Comparison of ENCODE assay signal across 1 cellular context in the genomic region with DNA sequence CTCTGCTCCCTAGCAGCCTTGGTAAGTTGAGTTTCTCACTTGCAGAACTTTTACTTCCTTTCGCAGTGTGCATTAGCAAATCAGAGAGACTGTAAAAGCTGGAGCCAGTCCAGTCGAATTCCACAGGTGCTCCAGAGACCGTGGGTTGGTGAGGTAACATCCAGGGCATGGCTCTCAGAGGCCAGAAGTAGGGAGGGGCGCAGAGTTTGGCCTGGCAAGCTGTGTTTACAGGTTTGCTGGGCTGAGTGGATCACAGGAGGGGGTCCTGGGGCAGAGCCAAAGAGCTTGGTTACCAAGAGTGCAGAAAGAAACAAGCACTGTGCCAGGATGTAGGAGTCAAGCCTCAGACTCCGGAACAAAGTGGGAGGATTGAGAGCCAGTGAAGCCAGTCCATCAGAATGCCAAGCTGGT.
TF ChIP-seq lines count a peak whose summit lies in the region.

No MANE protein-coding gene starts in this region.

TF ChIP-seq in HEK293, 187 proteins besides CTCF, POLR2A, EP300 and RAD21 (continued from another document):
- 0 out of 2 replicates have a peak, but pooled peaks have one; percentile 27 for TF ChIP-seq INSM2 (tag by site-specific recombination; IDR thresholded peaks at IDR 0.05)
- TF ChIP-seq KLF16 (tag by site-specific recombination; IDR thresholded peaks at IDR 0.05), result no peak
- TF ChIP-seq, protein P1, sequence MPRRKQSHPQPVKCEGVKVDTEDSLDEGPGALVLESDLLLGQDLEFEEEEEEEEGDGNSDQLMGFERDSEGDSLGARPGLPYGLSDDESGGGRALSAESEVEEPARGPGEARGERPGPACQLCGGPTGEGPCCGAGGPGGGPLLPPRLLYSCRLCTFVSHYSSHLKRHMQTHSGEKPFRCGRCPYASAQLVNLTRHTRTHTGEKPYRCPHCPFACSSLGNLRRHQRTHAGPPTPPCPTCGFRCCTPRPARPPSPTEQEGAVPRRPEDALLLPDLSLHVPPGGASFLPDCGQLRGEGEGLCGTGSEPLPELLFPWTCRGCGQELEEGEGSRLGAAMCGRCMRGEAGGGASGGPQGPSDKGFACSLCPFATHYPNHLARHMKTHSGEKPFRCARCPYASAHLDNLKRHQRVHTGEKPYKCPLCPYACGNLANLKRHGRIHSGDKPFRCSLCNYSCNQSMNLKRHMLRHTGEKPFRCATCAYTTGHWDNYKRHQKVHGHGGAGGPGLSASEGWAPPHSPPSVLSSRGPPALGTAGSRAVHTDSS (tag by site-specific recombination; IDR thresholded peaks at IDR 0.05), result no peak
- TF ChIP-seq ZNF169 (tag by site-specific recombination; IDR thresholded peaks at IDR 0.05), result no peak
- no peak for TF ChIP-seq YY2 (tag by site-specific recombination; IDR thresholded peaks at IDR 0.05)
- peak; percentile 85 for TF ChIP-seq GLIS1 (tag by site-specific recombination; IDR thresholded peaks at IDR 0.05)
- no peak for TF ChIP-seq ZNF548 (tag by site-specific recombination; IDR thresholded peaks at IDR 0.05)
- 0 out of 2 replicates have a peak, but pooled peaks have one; percentile 12 for TF ChIP-seq FEZF1 (tag by site-specific recombination; IDR thresholded peaks at IDR 0.05)
- peak; percentile 90 for TF ChIP-seq ZBTB20 (tag by site-specific recombination; IDR thresholded peaks at IDR 0.05)
- no peak for TF ChIP-seq ZSCAN16 (tag by site-specific recombination; IDR thresholded peaks at IDR 0.05)
- no peak for TF ChIP-seq ZNF571 (tag by site-specific recombination; IDR thresholded peaks at IDR 0.05)
- TF ChIP-seq ZNF843 (tag by site-specific recombination; IDR thresholded peaks at IDR 0.05), result peak; percentile 60; the same call in 1 of the 2 replicates
- TF ChIP-seq MYNN (tag by site-specific recombination; IDR thresholded peaks at IDR 0.05; ENCODE audit: borderline replicate concordance), result no peak
- no peak for TF ChIP-seq ZNF707 (tag by site-specific recombination; IDR thresholded peaks at IDR 0.05)
- TF ChIP-seq ZNF121 (tag by site-specific recombination; IDR thresholded peaks at IDR 0.05), result no peak
- TF ChIP-seq REST (tag by site-specific recombination; IDR thresholded peaks at IDR 0.05), result no peak
- TF ChIP-seq, protein P2, sequence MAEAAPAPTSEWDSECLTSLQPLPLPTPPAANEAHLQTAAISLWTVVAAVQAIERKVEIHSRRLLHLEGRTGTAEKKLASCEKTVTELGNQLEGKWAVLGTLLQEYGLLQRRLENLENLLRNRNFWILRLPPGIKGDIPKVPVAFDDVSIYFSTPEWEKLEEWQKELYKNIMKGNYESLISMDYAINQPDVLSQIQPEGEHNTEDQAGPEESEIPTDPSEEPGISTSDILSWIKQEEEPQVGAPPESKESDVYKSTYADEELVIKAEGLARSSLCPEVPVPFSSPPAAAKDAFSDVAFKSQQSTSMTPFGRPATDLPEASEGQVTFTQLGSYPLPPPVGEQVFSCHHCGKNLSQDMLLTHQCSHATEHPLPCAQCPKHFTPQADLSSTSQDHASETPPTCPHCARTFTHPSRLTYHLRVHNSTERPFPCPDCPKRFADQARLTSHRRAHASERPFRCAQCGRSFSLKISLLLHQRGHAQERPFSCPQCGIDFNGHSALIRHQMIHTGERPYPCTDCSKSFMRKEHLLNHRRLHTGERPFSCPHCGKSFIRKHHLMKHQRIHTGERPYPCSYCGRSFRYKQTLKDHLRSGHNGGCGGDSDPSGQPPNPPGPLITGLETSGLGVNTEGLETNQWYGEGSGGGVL (tag by site-specific recombination; IDR thresholded peaks at IDR 0.05), result no peak
- TF ChIP-seq PATZ1 (tag by site-specific recombination; IDR thresholded peaks at IDR 0.05), result 0 out of 2 replicates have a peak, but pooled peaks have one; percentile 13
- no peak for TF ChIP-seq GLI4 (tag by site-specific recombination; IDR thresholded peaks at IDR 0.05)
- TF ChIP-seq EGR2 (tag by site-specific recombination; IDR thresholded peaks at IDR 0.05; ENCODE audit: low read depth), result peak; percentile 37; the same call in 1 of the 2 replicates
- TF ChIP-seq ZNF747 (tag by site-specific recombination; IDR thresholded peaks at IDR 0.05), result no peak
- no peak for TF ChIP-seq ZNF184 (tag by site-specific recombination; IDR thresholded peaks at IDR 0.05)
- peak; percentile 80 for TF ChIP-seq ZBTB17 (tag by site-specific recombination; IDR thresholded peaks at IDR 0.05)
- peak; percentile 96 for TF ChIP-seq SCRT1 (tag by site-specific recombination; IDR thresholded peaks at IDR 0.05; ENCODE audit: borderline replicate concordance)
- TF ChIP-seq ZNF785 (tag by site-specific recombination; IDR thresholded peaks at IDR 0.05), result no peak
- peak; percentile 37; the same call in 1 of the 2 replicates for TF ChIP-seq ZNF449 (tag by site-specific recombination; IDR thresholded peaks at IDR 0.05)
- TF ChIP-seq ZNF114 (tag by site-specific recombination; IDR thresholded peaks at IDR 0.05), result no peak
- no peak for TF ChIP-seq ZNF529 (tag by site-specific recombination; IDR thresholded peaks at IDR 0.05; ENCODE audit: insufficient replicate concordance)
- TF ChIP-seq ZBTB8A (tag by site-specific recombination; IDR thresholded peaks at IDR 0.05), result peak; percentile 71
- TF ChIP-seq KLF17 (tag by site-specific recombination; IDR thresholded peaks at IDR 0.05), result peak; percentile 65; the same call in 1 of the 2 replicates
- TF ChIP-seq ZSCAN18 (tag by site-specific recombination; IDR thresholded peaks at IDR 0.05), result no peak
- peak; percentile 78 for TF ChIP-seq ZFHX2 (tag by site-specific recombination; conservative IDR thresholded peaks at IDR 0.05)
- TF ChIP-seq ZNF423 (tag by site-specific recombination; IDR thresholded peaks at IDR 0.05), result no peak
- peak; percentile 93 for TF ChIP-seq ZNF600 (tag by site-specific recombination; IDR thresholded peaks at IDR 0.05)
- TF ChIP-seq YY1 (tag by site-specific recombination; IDR thresholded peaks at IDR 0.05), result no peak
- TF ChIP-seq ZFP3 (tag by site-specific recombination; IDR thresholded peaks at IDR 0.05; ENCODE audit: low read depth), result no peak
- peak; percentile 58; the same call in 1 of the 2 replicates for TF ChIP-seq ZNF394 (tag by site-specific recombination; IDR thresholded peaks at IDR 0.05; ENCODE audit: borderline replicate concordance)
- no peak for TF ChIP-seq ZNF416 (tag by site-specific recombination; IDR thresholded peaks at IDR 0.05)
- no peak for TF ChIP-seq SETDB1 (IDR thresholded peaks at IDR 0.05; ENCODE audit: insufficient read length, low read length)
